8 cellular contexts compared by ENCODE assay signal in genomic region chr9:27573699-27574265, GRCh38. TPM values are rescaled to one million over a fixed set of nuclear protein-coding genes. Genes with fewer than 3 reads are reported as not detected.
A peak's percentile ranks its signal among the peaks of the same experiment; 100 is the strongest.
DNase-seq lines count a peak whose midpoint lies in the region; ATAC-seq and TF ChIP-seq lines count a peak whose summit lies in the region.

No MANE protein-coding gene starts in this region.

- H3K79me2 ChIP-seq in OCI-LY1 (ENCODE audit: insufficient read depth, low read length), result no peaks in the 10 kb centered on the region; the same call in 1 of the 2 replicates

- DNase-seq in Caki2 (ENCODE audit: low read depth) (peak; percentile 98), activated T-cell treated with anti-CD3 and anti-CD28 coated beads for 24 hours (ENCODE audit: low read depth) (peak; percentile 96), epidermal melanocyte (ENCODE audit: insufficient read length, low spot score) (peak; percentile 86), midbrain (lab: John Stamatoyannopoulos, UW) (peak; percentile 93)
- DNase-seq in stimulated activated CD8-positive, alpha-beta memory T cell treated with anti-CD3 and anti-CD28 coated beads, Interleukin-15, amount 100 ng/mL, for 48 hours (ENCODE audit: low read depth in 2 of 2), result peak; percentile 90 to 92

- H4K20me1 ChIP-seq in OCI-LY1 (ENCODE audit: insufficient read depth, low read length), result no peaks in the 10 kb centered on the region

- H3F3A ChIP-seq in OCI-LY1 (ENCODE audit: insufficient read depth, low read length), result no peaks in the 10 kb centered on the region

- peak overlapping the region; percentile 97 for H3K27ac ChIP-seq in HUES48 (ENCODE audit: low read depth, low read length)
- H3K27ac ChIP-seq in OCI-LY1 (ENCODE audit: low read depth, low read length, poor library complexity, severe bottlenecking), result peak overlapping the region; percentile 92

- H3K9me3 ChIP-seq in HUES48 (ENCODE audit: control insufficient read depth, insufficient read depth, low read length) (peaks cover 5% of the 10 kb centered on the region), OCI-LY1 (ENCODE audit: low read length) (no peaks in the 10 kb centered on the region; the same call in 1 of the 2 replicates)

- peak overlapping the region; percentile 76 for H3K9ac ChIP-seq in HUES48 (ENCODE audit: low read depth, low read length)
- H3K9ac ChIP-seq in OCI-LY1 (ENCODE audit: low read length), result peak overlapping the region; percentile 69

- in situ Hi-C loops in Caki2 (cut with HindIII; ENCODE audit: low pct_unique_long_range_greater_than_20kb, low sequenced_read_pairs), result no loop called here

- no peak for TF ChIP-seq CTCF in OCI-LY1 (IDR thresholded peaks at IDR 0.05; ENCODE audit: low read length)

- H3K27me3 ChIP-seq in HUES48 (ENCODE audit: control insufficient read depth, insufficient read depth, low read length) (no peaks in the 10 kb centered on the region), OCI-LY1 (ENCODE audit: insufficient read depth, low read length) (no peaks in the 10 kb centered on the region)

- H3K4me1 ChIP-seq in HUES48 (ENCODE audit: control insufficient read depth, insufficient read depth, low read length), result peaks cover 8% of the 10 kb centered on the region
- peaks cover 16% of the 10 kb centered on the region for H3K4me1 ChIP-seq in OCI-LY1 (ENCODE audit: insufficient read depth, low read length, severe bottlenecking)

- H2AFZ ChIP-seq in OCI-LY1 (ENCODE audit: low read length), result peak overlapping the region; percentile 1; the same call in 1 of the 2 replicates

- H3K36me3 ChIP-seq in HUES48 (ENCODE audit: control insufficient read depth, insufficient read depth, low read length) (no peaks in the 10 kb centered on the region), OCI-LY1 (ENCODE audit: insufficient read depth, low read length) (no peaks in the 10 kb centered on the region)

- no peaks in the 10 kb centered on the region for H3K9me2 ChIP-seq in OCI-LY1 (ENCODE audit: low read depth, low read length)

- H3K4me2 ChIP-seq in OCI-LY1 (ENCODE audit: low read length), result peak overlapping the region; percentile 67

- H3K4me3 ChIP-seq in HUES48 (ENCODE audit: low read depth, low read length) (peak overlapping the region; percentile 74), OCI-LY1 (ENCODE audit: low read depth, low read length, poor library complexity, severe bottlenecking) (peak overlapping the region; percentile 81)

- peak; percentile 86 for ATAC-seq in GM21423 (IDR thresholded peaks at IDR 0.05; ENCODE audit: unreplicated experiment)

RNA-seq across cellular contexts. Expression of gene C9orf72, which starts 0.5 kb away (rescaled TPM):
- total RNA-seq in Caki2 (2014; rRNA removed; shearing (Covaris generic); ENCODE audit: low replicate concordance), result 4.1 and 5.2 TPM in 2 replicates

RNA-seq across cellular contexts. Expression of gene MOB3B, which starts 44.2 kb away (rescaled TPM):
- total RNA-seq in Caki2 (2014; rRNA removed; shearing (Covaris generic); ENCODE audit: low replicate concordance), result 0.03 TPM in 1 of 2 replicates, not detected in the other

RNA-seq across cellular contexts. Expression of gene IFNK, which starts 49.7 kb away (rescaled TPM):
- total RNA-seq in Caki2 (2014; rRNA removed; shearing (Covaris generic); ENCODE audit: low replicate concordance), result not detected in 2 replicates

Comparison
In these comparisons a context has a peak if more than half of its experiments do, and no peak if none do; other contexts are left out.
1. Peak in every context shown above with its lines: DNase-seq, ATAC-seq, H3K4me3 ChIP-seq and H3K27ac ChIP-seq.